In genomic region chr17:3894188-3894587, GRCh38 we compare ENCODE assay signal across 1 cellular context.
TF ChIP-seq lines count a peak whose summit lies in the region.

No MANE protein-coding gene starts in this region.

TF ChIP-seq in HepG2, 621 proteins besides CTCF, POLR2A, EP300 and RAD21:
- TF ChIP-seq HOXA5 (CRISPR knock-in tag; IDR thresholded peaks at IDR 0.05) (no peak), ZMYM3 (CRISPR knock-in tag; IDR thresholded peaks at IDR 0.05) (peak; percentile 79)
